In genomic region chr1:210594605-210595004, GRCh38 we compare ENCODE assay signal across 8 cellular contexts.
"Had no signal": no experiment of that assay in that cellular context is flagged by ENCODE, and none has a peak within 500 bp of the region (broad histone marks: within the 10 kb centered on the region; RNA-seq: fewer than 3 reads in every experiment).

No MANE protein-coding gene starts in this region.

- ATAC-seq: GM12878 had no signal

- FAIRE-seq: G401.6, GM12878, GM12891, GM12892, GM18507, GM19239 had no signal

- DNase-seq: GDM1, GF-D8 had no signal

- H3K4me3 ChIP-seq: GM12878 had no signal
